In the genomic region with DNA sequence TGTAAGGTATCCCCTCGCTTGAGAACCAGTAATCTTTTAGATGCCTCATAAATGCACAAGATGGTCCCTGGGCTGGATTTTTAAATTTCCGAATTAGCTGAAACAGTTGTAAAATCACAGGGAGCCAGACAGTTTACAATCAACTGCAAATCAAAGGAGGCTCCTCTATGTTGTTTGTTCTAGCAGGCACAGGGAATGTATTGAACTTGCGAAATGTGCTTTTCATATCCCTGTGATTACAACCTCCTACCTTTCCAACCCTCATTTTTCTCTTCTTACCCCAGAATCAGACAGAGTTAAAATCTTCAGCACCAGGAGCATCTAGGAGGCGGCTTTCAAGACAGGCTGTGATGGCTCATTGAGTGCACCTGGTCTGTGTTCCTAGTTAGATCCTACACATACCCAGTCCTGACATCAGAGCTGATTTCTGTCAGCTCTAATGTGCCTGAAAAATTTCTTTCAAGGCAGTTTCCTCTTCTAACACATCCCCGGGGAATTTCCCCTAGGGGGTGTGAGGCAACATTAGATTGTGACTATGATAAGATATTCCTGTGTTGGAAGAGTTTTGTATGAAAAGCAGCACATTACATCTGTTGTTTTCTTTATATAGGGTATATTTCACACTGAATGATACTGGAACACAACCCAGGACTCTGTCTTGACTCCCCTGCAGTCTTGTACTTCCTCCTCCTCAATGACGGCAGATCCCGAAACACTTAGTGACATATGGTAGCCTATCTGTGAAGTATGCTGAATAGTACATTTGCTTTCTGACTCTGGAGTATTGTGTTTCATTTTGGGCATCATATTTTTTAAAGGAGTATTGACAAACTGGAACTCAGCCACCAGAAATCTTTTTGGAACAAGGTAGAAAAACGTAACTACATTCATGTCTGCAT, we compare ENCODE assay signal across 12 cellular contexts. TPM values are rescaled to one million over a fixed set of nuclear protein-coding genes. Genes with fewer than 3 reads are reported as not detected.
DNase-seq lines count a peak whose midpoint lies in the region; ATAC-seq and TF ChIP-seq lines count a peak whose summit lies in the region.
"Had no signal": no experiment of that assay in that cellular context is flagged by ENCODE, and none has a peak within 500 bp of the region (broad histone marks: within the 10 kb centered on the region; RNA-seq: fewer than 3 reads in every experiment).

No MANE protein-coding gene starts in this region.

- H3K36me3 ChIP-seq in left ventricle myocardium inferior (no peaks in the 10 kb centered on the region), hepatocyte (replicated peaks; ENCODE audit: insufficient read depth, low read depth) (no peaks in the 10 kb centered on the region), urinary bladder (ENCODE audit: insufficient read depth) (no peaks in the 10 kb centered on the region)

- no peaks in the 10 kb centered on the region for H4K20me1 ChIP-seq in hepatocyte (ENCODE audit: insufficient read depth, poor library complexity, severe bottlenecking)

- peaks cover 73% of the 10 kb centered on the region for H3K4me1 ChIP-seq in left ventricle myocardium inferior
- H3K4me1 ChIP-seq in hepatocyte (ENCODE audit: insufficient read depth) = peaks cover 27% of the 10 kb centered on the region
- H3K4me1 ChIP-seq in urinary bladder (ENCODE audit: insufficient read depth) = no peaks in the 10 kb centered on the region

- H3K9me3 ChIP-seq in left ventricle myocardium inferior (replicated peaks) (peaks cover 7% of the 10 kb centered on the region), hepatocyte (ENCODE audit: low read depth) (no peaks in the 10 kb centered on the region)

- ATAC-seq in left ventricle myocardium superior = no peak

- no peaks in the 10 kb centered on the region for H3K79me2 ChIP-seq in hepatocyte

- in situ Hi-C loops in astrocyte of the spinal cord (cut with HindIII; ENCODE audit: low sequenced_read_pairs) = no loop called here

- no peak overlapping the region for H2AFZ ChIP-seq in hepatocyte

- no peak for DNase-seq in left ventricle myocardium inferior
- no peak for DNase-seq in left ventricle myocardium superior
- DNase-seq in astrocyte of the spinal cord (ENCODE audit: low read depth, low spot score) = peak; percentile 11
- DNase-seq in hepatocyte (ENCODE audit: low spot score) = peak; percentile 19
- no peak for DNase-seq in NCI-H1694 treated with DMSO at 0.1 percent for 48 hours (lab: John Stamatoyannopoulos, UW)
- DNase-seq in HT-29 (ENCODE audit: low spot score) = no peak
- no peak for DNase-seq in NK-92 treated with Interleukin-12 subunit alpha and Interleukin-12 subunit beta, amount 100 ng/mL, for 24 hours (lab: John Stamatoyannopoulos, UW)
- DNase-seq: amniotic stem cell, NCI-H446 treated with DMSO at 0.1 percent for 48 hours, SHP77, small intestine had no signal

- no peak for TF ChIP-seq CTCF in left ventricle myocardium inferior (IDR thresholded peaks at IDR 0.05; ENCODE audit: borderline replicate concordance)
- TF ChIP-seq CTCF in astrocyte of the spinal cord (IDR thresholded peaks at IDR 0.05; ENCODE audit: low read depth, low read length) = no peak
- no peak for TF ChIP-seq CTCF in hepatocyte (IDR thresholded peaks at IDR 0.05; ENCODE audit: poor library complexity)

- H3K27me3 ChIP-seq in left ventricle myocardium inferior (ENCODE audit: low read depth) (no peaks in the 10 kb centered on the region), hepatocyte (no peaks in the 10 kb centered on the region)

- H3K9me2 ChIP-seq in hepatocyte (replicated peaks; ENCODE audit: insufficient read depth) = no peaks in the 10 kb centered on the region

- H3K27ac ChIP-seq in left ventricle myocardium inferior (replicated peaks) (peak overlapping the region; percentile 91), hepatocyte (peak overlapping the region; percentile 88), urinary bladder (ENCODE audit: low read depth) (peak overlapping the region; percentile 45)

- intact Hi-C loops in left ventricle myocardium inferior (cut with micrococcal nuclease) (no loop called here), left ventricle myocardium superior (cut with micrococcal nuclease) (no loop called here)

- no peak overlapping the region for H3K4me2 ChIP-seq in hepatocyte

- WGBS in hepatocyte (ENCODE audit: low lambda C conversion rate, missing lambda C conversion rate) = 54% methylated on average over 8 of the region's 8 CpGs
- WGBS in urinary bladder = 69% methylated on average over 8 of the region's 8 CpGs

- no peak overlapping the region for H3K4me3 ChIP-seq in left ventricle myocardium inferior
- H3K4me3 ChIP-seq in astrocyte of the spinal cord (ENCODE audit: low read depth, low read length) = no peak overlapping the region
- no peak overlapping the region for H3K4me3 ChIP-seq in hepatocyte
- no peak overlapping the region for H3K4me3 ChIP-seq in urinary bladder (ENCODE audit: low read depth, low read length)

RNA-seq across cellular contexts. Expression of a gene that starts 18.0 kb away (rescaled TPM):
- total RNA-seq in left ventricle myocardium inferior = 93.9 TPM
- 119 TPM for total RNA-seq in left ventricle myocardium superior
- total RNA-seq in hepatocyte = 4.8 and 5.2 TPM in 2 replicates
- polyA plus RNA-seq in hepatocyte = 2.0 and 2.7 TPM in 2 replicates
- 103 TPM for total RNA-seq in urinary bladder
- polyA plus RNA-seq in urinary bladder = 129 TPM
- total RNA-seq in HT-29 (2014; rRNA removed; shearing (Covaris generic)) = 0.84 and 1.4 TPM in 2 replicates

Comparison
In these comparisons a context has a peak if more than half of its experiments do, and no peak if none do; other contexts are left out.
1. DNase-seq: peak in astrocyte of the spinal cord (single experiment) and hepatocyte (single experiment); none in left ventricle myocardium inferior (single experiment), left ventricle myocardium superior (single experiment), NCI-H1694 treated with DMSO at 0.1 percent for 48 hours (single experiment), HT-29 (single experiment) and NK-92 treated with Interleukin-12 subunit alpha and Interleukin-12 subunit beta, amount 100 ng/mL, for 24 hours (single experiment).
2. RNA of a gene that starts 18.0 kb away (total RNA-seq): 119 TPM in left ventricle myocardium superior (single experiment), 103 TPM in urinary bladder (single experiment) and 93.9 TPM in left ventricle myocardium inferior (single experiment); 4.8 to 5.2 TPM in hepatocyte and 0.84 to 1.4 TPM in HT-29; every median in the first group is over 10 times any median in the second.
3. Peak in every context shown above with its lines, with median percentiles within 50 percentile points of each other: H3K27ac ChIP-seq.